In genomic region chr18:74060511-74061028, GRCh38 we compare ENCODE assay signal across 26 cellular contexts.
"Had no signal": no experiment of that assay in that cellular context is flagged by ENCODE, and none has a peak within 500 bp of the region (broad histone marks: within the 10 kb centered on the region; RNA-seq: fewer than 3 reads in every experiment).

No MANE protein-coding gene starts in this region.

- DNase-seq: activated CD4-positive, alpha-beta T cell treated with anti-CD3 and anti-CD28 coated beads for 4 hours; activated CD4-positive, alpha-beta T cell treated with anti-CD3 and anti-CD28 coated beads, Interleukin-2, amount 50 U/mL, for 48 hours; activated CD8-positive, alpha-beta memory T cell treated with anti-CD3 and anti-CD28 coated beads, Interleukin-2, amount 50 U/mL, for 48 hours; activated naive CD4-positive, alpha-beta T cell; activated naive CD8-positive, alpha-beta T cell treated with anti-CD3 and anti-CD28 coated beads for 36 hours; activated T-cell treated with anti-CD3 and anti-CD28 coated beads, Interleukin-2, amount 50 U/mL, for 4 hours; central memory CD4-positive, alpha-beta T cell; dermis blood vessel endothelial cell; effector CD8-positive, alpha-beta T cell; erythroblast; foreskin fibroblast; heart right ventricle; islet precursor cell; left cardiac atrium; nucleus accumbens; posterior cingulate gyrus; right lobe of liver; small intestine; stimulated activated CD4-positive, alpha-beta T cell treated with anti-CD3 and anti-CD28 coated beads, Interleukin-2, amount 100 ng/mL, for 24 hours; upper lobe of left lung; WERI-Rb-1 had no signal

- H3K27ac Mint-ChIP-seq: activated naive CD8-positive, alpha-beta T cell treated with anti-CD3 and anti-CD28 coated beads for 36 hours; nephron; stimulated activated memory B cell treated with anti-CD40 and anti-IgM and Interleukin-4, amounts not matched to agents 10 μg/mL and 1 μg/mL and 100 μg/mL, for 72 hours had no signal

- H3K27me3 ChIP-seq: right lobe of liver, upper lobe of left lung had no signal

- H3K9me3 ChIP-seq: right lobe of liver, thoracic aorta had no signal

- H3K27ac ChIP-seq: heart right ventricle, right lobe of liver, thoracic aorta, upper lobe of left lung, WERI-Rb-1 had no signal

- H3K36me3 ChIP-seq: heart right ventricle, right lobe of liver, thoracic aorta, upper lobe of left lung, WERI-Rb-1 had no signal

- H3K27me3 Mint-ChIP-seq: activated naive CD8-positive, alpha-beta T cell treated with anti-CD3 and anti-CD28 coated beads for 36 hours had no signal

- H3K36me3 Mint-ChIP-seq: stimulated activated memory B cell treated with anti-CD40 and anti-IgM and Interleukin-4, amounts not matched to agents 10 μg/mL and 1 μg/mL and 100 μg/mL, for 72 hours had no signal

- H3K4me3 ChIP-seq: heart right ventricle, right lobe of liver, thoracic aorta, upper lobe of left lung had no signal

- H3K4me1 ChIP-seq: heart right ventricle, upper lobe of left lung had no signal

- FAIRE-seq: astrocyte, small intestine, TTC549 had no signal

- ATAC-seq: activated T-cell treated with anti-CD3 and anti-CD28 coated beads, Interleukin-2, amount 50 U/mL, for 4 hours; heart right ventricle; left cardiac atrium; right lobe of liver; stimulated activated memory B cell treated with anti-CD40 and anti-IgM and Interleukin-4, amounts not matched to agents 10 μg/mL and 1 μg/mL and 100 μg/mL, for 72 hours had no signal

- H3K4me3 Mint-ChIP-seq: activated naive CD8-positive, alpha-beta T cell treated with anti-CD3 and anti-CD28 coated beads for 36 hours; activated T-cell treated with anti-CD3 and anti-CD28 coated beads, Interleukin-2, amount 50 U/mL, for 4 hours; nephron; stimulated activated memory B cell treated with anti-CD40 and anti-IgM and Interleukin-4, amounts not matched to agents 10 μg/mL and 1 μg/mL and 100 μg/mL, for 72 hours had no signal
